19 cellular contexts compared by ENCODE assay signal in genomic region chr2:53777134-53777533, GRCh38. TPM values are rescaled to one million over a fixed set of nuclear protein-coding genes. Genes with fewer than 3 reads are reported as not detected.
DNase-seq lines count a peak whose midpoint lies in the region; ATAC-seq and TF ChIP-seq lines count a peak whose summit lies in the region.
"Had no signal": no experiment of that assay in that cellular context is flagged by ENCODE, and none has a peak within 500 bp of the region (broad histone marks: within the 10 kb centered on the region; RNA-seq: fewer than 3 reads in every experiment).

No MANE protein-coding gene starts in this region.

- H3K9me3 Mint-ChIP-seq in activated CD8-positive, alpha-beta memory T cell treated with anti-CD3 and anti-CD28 coated beads, Interleukin-2, amount 10 ng/mL, durations not matched to agents 7 days and 5 days (ENCODE audit: low read depth): no peaks in the 10 kb centered on the region
- H3K9me3 Mint-ChIP-seq: CD4-positive, alpha-beta T cell had no signal

- H3K36me3 Mint-ChIP-seq in activated CD8-positive, alpha-beta memory T cell treated with anti-CD3 and anti-CD28 coated beads, Interleukin-2, amount 10 ng/mL, durations not matched to agents 7 days and 5 days: peaks cover 47% of the 10 kb centered on the region

- peaks cover 6% of the 10 kb centered on the region for H3K36me3 ChIP-seq in osteoblast (ENCODE audit: insufficient read depth, low read length)
- H3K36me3 ChIP-seq in breast epithelium: no peaks in the 10 kb centered on the region
- H3K36me3 ChIP-seq: suprapubic skin, vagina had no signal

- H3K9me3 ChIP-seq in osteoblast (ENCODE audit: low read depth, low read length) (no peaks in the 10 kb centered on the region), breast epithelium (no peaks in the 10 kb centered on the region)
- H3K9me3 ChIP-seq: suprapubic skin, vagina had no signal

- H4K20me1 ChIP-seq in osteoblast (ENCODE audit: insufficient read depth, low read length): no peaks in the 10 kb centered on the region

- peaks cover 59% of the 10 kb centered on the region for H3K79me2 ChIP-seq in osteoblast (ENCODE audit: insufficient read depth, low read length)

- H3K27me3 Mint-ChIP-seq in activated CD8-positive, alpha-beta memory T cell treated with anti-CD3 and anti-CD28 coated beads, Interleukin-2, amount 10 ng/mL, durations not matched to agents 7 days and 5 days: no peaks in the 10 kb centered on the region
- H3K27me3 Mint-ChIP-seq: CD4-positive, alpha-beta T cell had no signal

- H3K4me1 Mint-ChIP-seq in activated CD8-positive, alpha-beta memory T cell treated with anti-CD3 and anti-CD28 coated beads, Interleukin-2, amount 10 ng/mL, durations not matched to agents 7 days and 5 days: peaks cover 17% of the 10 kb centered on the region

- H3K27ac Mint-ChIP-seq in activated CD8-positive, alpha-beta memory T cell treated with anti-CD3 and anti-CD28 coated beads, Interleukin-2, amount 10 ng/mL, durations not matched to agents 7 days and 5 days: peak overlapping the region; percentile 66
- H3K27ac Mint-ChIP-seq: CD4-positive, alpha-beta T cell had no signal

- TF ChIP-seq CTCF in HL-60 (IDR thresholded peaks at IDR 0.05; ENCODE audit: insufficient read depth, low read length): no peak
- TF ChIP-seq CTCF in VCaP (conservative IDR thresholded peaks at IDR 0.05): no peak
- TF ChIP-seq CTCF in osteoblast (IDR thresholded peaks at IDR 0.05; ENCODE audit: extremely low read depth, low read depth, low read length): no peak
- TF ChIP-seq CTCF in breast epithelium (IDR thresholded peaks at IDR 0.05): no peak

- H3K4me3 Mint-ChIP-seq in activated CD8-positive, alpha-beta memory T cell treated with anti-CD3 and anti-CD28 coated beads, Interleukin-2, amount 10 ng/mL, durations not matched to agents 7 days and 5 days: no peak overlapping the region
- H3K4me3 Mint-ChIP-seq: CD4-positive, alpha-beta T cell had no signal

- TF ChIP-seq POLR2A in breast epithelium (IDR thresholded peaks at IDR 0.05): no peak

- no peak for ATAC-seq in activated CD8-positive, alpha-beta memory T cell treated with anti-CD3 and anti-CD28 coated beads, Interleukin-2, amount 10 ng/mL, durations not matched to agents 7 days and 5 days
- ATAC-seq: left ventricle myocardium superior had no signal

- H3K4me2 ChIP-seq in osteoblast (ENCODE audit: insufficient read depth, low read length): peak overlapping the region; percentile 13

- H3K27me3 ChIP-seq in HL-60 (ENCODE audit: insufficient read depth, poor library complexity, severe bottlenecking): no peaks in the 10 kb centered on the region
- no peaks in the 10 kb centered on the region for H3K27me3 ChIP-seq in osteoblast (ENCODE audit: insufficient read depth, low read length)
- no peaks in the 10 kb centered on the region for H3K27me3 ChIP-seq in breast epithelium
- H3K27me3 ChIP-seq: suprapubic skin, vagina had no signal

- H2AFZ ChIP-seq in osteoblast (ENCODE audit: low read length): peak overlapping the region; percentile 23

- no peak for DNase-seq in activated CD8-positive, alpha-beta memory T cell treated with anti-CD3 and anti-CD28 coated beads, Interleukin-2, amount 10 ng/mL, durations not matched to agents 7 days and 5 days
- no peak for DNase-seq in activated CD8-positive, alpha-beta memory T cell treated with anti-CD3 and anti-CD28 coated beads, Interleukin-2, amount 50 U/mL, for 4 hours
- DNase-seq in HL-60 (ENCODE audit: low read depth in 1 of 2, low spot score in 1 of 2): no peak
- no peak for DNase-seq in osteoblast (ENCODE audit: insufficient read length, low spot score, missing footprints)
- DNase-seq in breast epithelium (ENCODE audit: low spot score in 2 of 2): no peak
- DNase-seq in NCI-H2227 (lab: John Stamatoyannopoulos, UW; ENCODE audit: unreplicated experiment): no peak
- DNase-seq in OCI-M2 (lab: John Stamatoyannopoulos, UW; ENCODE audit: unreplicated experiment): no peak
- DNase-seq: activated naive CD4-positive, alpha-beta T cell treated with Interleukin-2 at 50 U/mL for 16 hours; CD4-positive, alpha-beta T cell; DMS79 treated with DMSO at 0.1 percent for 48 hours; KG1; left ventricle myocardium superior; NCI-H1930; NCI-H446; retina; stimulated activated CD4-positive, alpha-beta T cell treated with anti-CD3 and anti-CD28 coated beads, Interleukin-12 subunit alpha, Interleukin-12 subunit beta, amount 100 ng/mL, for 4 hours had no signal

- H3K4me3 ChIP-seq in HL-60 (replicated peaks; ENCODE audit: insufficient read depth, low read length) (no peak overlapping the region), osteoblast (ENCODE audit: insufficient read depth, low read length) (no peak overlapping the region), breast epithelium (no peak overlapping the region)
- H3K4me3 ChIP-seq: suprapubic skin, vagina had no signal

- H3K4me1 ChIP-seq in osteoblast (ENCODE audit: insufficient read depth, low read length) (no peaks in the 10 kb centered on the region), breast epithelium (no peaks in the 10 kb centered on the region)
- H3K4me1 ChIP-seq: suprapubic skin had no signal

- H3K27ac ChIP-seq in HL-60 (replicated peaks) (peak overlapping the region; percentile 18; the same call in 1 of the 2 replicates), VCaP (0 out of 2 replicates have a peak overlapping the region, but pooled peaks have one; percentile 21), osteoblast (ENCODE audit: low read depth, low read length) (no peak overlapping the region), breast epithelium (no peak overlapping the region)
- H3K27ac ChIP-seq: suprapubic skin, vagina had no signal

- CTCF ChIA-PET in activated CD8-positive, alpha-beta memory T cell treated with anti-CD3 and anti-CD28 coated beads, Interleukin-2, amount 10 ng/mL, durations not matched to agents 7 days and 5 days (lab: Charles Lee): interaction anchor here (0.7 to 2.0 kb wide), 3 partner anchors 9 to 13 kb away, joined by 3 to 11 read pairs (median 5); partner anchors contain the start of genes ASB3, CHAC2 and ERLEC1

- intact Hi-C loops in breast epithelium (cut with DNase I; ENCODE audit: low total_unique reads): no loop called here

RNA-seq across cellular contexts. Expression of gene CHAC2, which starts 9.5 kb away (rescaled TPM):
- 10 to 100 TPM; 13.3 to 21.9 TPM for total RNA-seq in activated CD8-positive, alpha-beta memory T cell treated with anti-CD3 and anti-CD28 coated beads, Interleukin-2, amount 10 ng/mL, durations not matched to agents 7 days and 5 days
- total RNA-seq in osteoblast: 2.7 and 3.3 TPM in 2 replicates
- 1 to 10 TPM; 1.2 to 5.1 (median 2.0) TPM for total RNA-seq in breast epithelium

RNA-seq across cellular contexts. Expression of gene ASB3, which starts 9.6 kb away (rescaled TPM):
- total RNA-seq in activated CD8-positive, alpha-beta memory T cell treated with anti-CD3 and anti-CD28 coated beads, Interleukin-2, amount 10 ng/mL, durations not matched to agents 7 days and 5 days: 10 to 100 TPM; 27.6 to 30.1 TPM
- 21.4 and 23.9 TPM in 2 replicates for total RNA-seq in osteoblast
- total RNA-seq in breast epithelium: 10 to 100 TPM; 22.0 to 37.9 (median 22.7) TPM

RNA-seq across cellular contexts. Expression of gene ERLEC1, which starts 9.7 kb away (rescaled TPM):
- total RNA-seq in activated CD8-positive, alpha-beta memory T cell treated with anti-CD3 and anti-CD28 coated beads, Interleukin-2, amount 10 ng/mL, durations not matched to agents 7 days and 5 days: 10 to 100 TPM; 21.6 to 30.8 TPM
- 95.2 and 114 TPM in 2 replicates for total RNA-seq in osteoblast
- 100 to 1,000 TPM in 1 of 3 donors, 10 to 100 TPM in 2; 82.9 to 114 (median 87.1) TPM for total RNA-seq in breast epithelium

Comparison
In these comparisons a context has a peak if more than half of its experiments do, and no peak if none do; other contexts are left out.
1. H3K27ac ChIP-seq: peak in HL-60 (single experiment) and VCaP (single experiment); none in osteoblast (single experiment) and breast epithelium (0 of 2).